1 cellular context compared by ENCODE assay signal in genomic region chr5:66144074-66144798, GRCh38.
A peak's percentile ranks its signal among the peaks of the same experiment; 100 is the strongest.
TF ChIP-seq lines count a peak whose summit lies in the region.

TSS of gene SREK1 (plus strand) at chr5:66144300. CDS start at chr5:66144377, 77 bp downstream.

TF ChIP-seq in HepG2, 621 proteins besides CTCF, POLR2A, EP300 and RAD21 (continued from another document and continues in another):
- TF ChIP-seq, protein P1, sequence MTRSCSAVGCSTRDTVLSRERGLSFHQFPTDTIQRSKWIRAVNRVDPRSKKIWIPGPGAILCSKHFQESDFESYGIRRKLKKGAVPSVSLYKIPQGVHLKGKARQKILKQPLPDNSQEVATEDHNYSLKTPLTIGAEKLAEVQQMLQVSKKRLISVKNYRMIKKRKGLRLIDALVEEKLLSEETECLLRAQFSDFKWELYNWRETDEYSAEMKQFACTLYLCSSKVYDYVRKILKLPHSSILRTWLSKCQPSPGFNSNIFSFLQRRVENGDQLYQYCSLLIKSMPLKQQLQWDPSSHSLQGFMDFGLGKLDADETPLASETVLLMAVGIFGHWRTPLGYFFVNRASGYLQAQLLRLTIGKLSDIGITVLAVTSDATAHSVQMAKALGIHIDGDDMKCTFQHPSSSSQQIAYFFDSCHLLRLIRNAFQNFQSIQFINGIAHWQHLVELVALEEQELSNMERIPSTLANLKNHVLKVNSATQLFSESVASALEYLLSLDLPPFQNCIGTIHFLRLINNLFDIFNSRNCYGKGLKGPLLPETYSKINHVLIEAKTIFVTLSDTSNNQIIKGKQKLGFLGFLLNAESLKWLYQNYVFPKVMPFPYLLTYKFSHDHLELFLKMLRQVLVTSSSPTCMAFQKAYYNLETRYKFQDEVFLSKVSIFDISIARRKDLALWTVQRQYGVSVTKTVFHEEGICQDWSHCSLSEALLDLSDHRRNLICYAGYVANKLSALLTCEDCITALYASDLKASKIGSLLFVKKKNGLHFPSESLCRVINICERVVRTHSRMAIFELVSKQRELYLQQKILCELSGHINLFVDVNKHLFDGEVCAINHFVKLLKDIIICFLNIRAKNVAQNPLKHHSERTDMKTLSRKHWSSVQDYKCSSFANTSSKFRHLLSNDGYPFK (CRISPR knock-in tag; IDR thresholded peaks at IDR 0.05; ENCODE audit: borderline replicate concordance), result peak; percentile 94
- TF ChIP-seq ZNF550 (CRISPR knock-in tag; IDR thresholded peaks at IDR 0.05; ENCODE audit: borderline replicate concordance) (no peak), SP2 (CRISPR knock-in tag; IDR thresholded peaks at IDR 0.05) (0 out of 2 replicates have a peak, but pooled peaks have one; percentile 37), RBM22 (optimal IDR thresholded peaks at IDR 0.05; ENCODE audit: low read length) (peak; percentile 93), THYN1 (CRISPR knock-in tag; IDR thresholded peaks at IDR 0.05; ENCODE audit: borderline replicate concordance, low read depth) (peak; percentile 76; the same call in 1 of the 2 replicates), SIX4 (CRISPR knock-in tag; IDR thresholded peaks at IDR 0.05) (no peak), ZNF343 (CRISPR knock-in tag; IDR thresholded peaks at IDR 0.05) (no peak), ZNF773 (CRISPR knock-in tag; IDR thresholded peaks at IDR 0.05; ENCODE audit: borderline replicate concordance) (0 out of 2 replicates have a peak, but pooled peaks have one; percentile 33), ZBTB44 (CRISPR knock-in tag; IDR thresholded peaks at IDR 0.05) (no peak), RNF219 (CRISPR knock-in tag; IDR thresholded peaks at IDR 0.05) (no peak), ZNF614 (CRISPR knock-in tag; IDR thresholded peaks at IDR 0.05; ENCODE audit: borderline replicate concordance) (0 out of 2 replicates have a peak, but pooled peaks have one; percentile 30), ZNF629 (CRISPR knock-in tag; conservative IDR thresholded peaks at IDR 0.05) (peak; percentile 13; the same call in 1 of the 2 replicates), NKX3-1 (CRISPR knock-in tag; IDR thresholded peaks at IDR 0.05) (peak; percentile 43; the same call in 1 of the 2 replicates), PAX8 (CRISPR knock-in tag; IDR thresholded peaks at IDR 0.05; ENCODE audit: borderline replicate concordance) (no peak), ZNF672 (CRISPR knock-in tag; IDR thresholded peaks at IDR 0.05) (peak; percentile 94; the same call in 1 of the 2 replicates), SMC3 (IDR thresholded peaks at IDR 0.05; ENCODE audit: low read length) (no peak), ZNF24 (IDR thresholded peaks at IDR 0.05) (no peak; the same call in 1 of the 2 replicates), ATAD3A (CRISPR knock-in tag; IDR thresholded peaks at IDR 0.05) (no peak), BATF2 (CRISPR knock-in tag; IDR thresholded peaks at IDR 0.05) (peak; percentile 81), GTF2F1 (IDR thresholded peaks at IDR 0.05; ENCODE audit: low read length) (0 out of 2 replicates have a peak, but pooled peaks have one; percentile 72), ZNF274 (CRISPR knock-in tag; IDR thresholded peaks at IDR 0.05) (0 out of 2 replicates have a peak, but pooled peaks have one; percentile 16), TARDBP (CRISPR knock-in tag; IDR thresholded peaks at IDR 0.05) (0 out of 2 replicates have a peak, but pooled peaks have one; percentile 17), ZNF556 (CRISPR knock-in tag; IDR thresholded peaks at IDR 0.05; ENCODE audit: borderline replicate concordance) (peak; percentile 80; the same call in 1 of the 2 replicates), ISX (CRISPR knock-in tag; conservative IDR thresholded peaks at IDR 0.05) (no peak), TBX2 (CRISPR knock-in tag; IDR thresholded peaks at IDR 0.05; ENCODE audit: borderline replicate concordance) (peak; percentile 93), BCL6 (CRISPR knock-in tag; IDR thresholded peaks at IDR 0.05) (peak; percentile 43), ARNT (IDR thresholded peaks at IDR 0.05) (no peak), FOXA1 (IDR thresholded peaks at IDR 0.05) (no peak), FOXA1 (CRISPR knock-in tag; IDR thresholded peaks at IDR 0.05) (no peak), ZNF709 (CRISPR knock-in tag; IDR thresholded peaks at IDR 0.05) (0 out of 2 replicates have a peak, but pooled peaks have one; percentile 10), FOXO4 (CRISPR knock-in tag; conservative IDR thresholded peaks at IDR 0.05) (0 out of 2 replicates have a peak, but pooled peaks have one; percentile 93)
- TF ChIP-seq, protein P2, sequence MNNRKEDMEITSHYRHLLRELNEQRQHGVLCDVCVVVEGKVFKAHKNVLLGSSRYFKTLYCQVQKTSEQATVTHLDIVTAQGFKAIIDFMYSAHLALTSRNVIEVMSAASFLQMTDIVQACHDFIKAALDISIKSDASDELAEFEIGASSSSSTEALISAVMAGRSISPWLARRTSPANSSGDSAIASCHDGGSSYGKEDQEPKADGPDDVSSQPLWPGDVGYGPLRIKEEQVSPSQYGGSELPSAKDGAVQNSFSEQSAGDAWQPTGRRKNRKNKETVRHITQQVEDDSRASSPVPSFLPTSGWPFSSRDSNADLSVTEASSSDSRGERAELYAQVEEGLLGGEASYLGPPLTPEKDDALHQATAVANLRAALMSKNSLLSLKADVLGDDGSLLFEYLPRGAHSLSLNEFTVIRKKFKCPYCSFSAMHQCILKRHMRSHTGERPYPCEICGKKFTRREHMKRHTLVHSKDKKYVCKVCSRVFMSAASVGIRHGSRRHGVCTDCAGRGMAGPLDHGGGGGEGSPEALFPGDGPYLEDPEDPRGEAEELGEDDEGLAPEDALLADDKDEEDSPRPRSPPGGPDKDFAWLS (CRISPR knock-in tag; IDR thresholded peaks at IDR 0.05; ENCODE audit: borderline replicate concordance), result no peak
- TF ChIP-seq, protein P3, sequence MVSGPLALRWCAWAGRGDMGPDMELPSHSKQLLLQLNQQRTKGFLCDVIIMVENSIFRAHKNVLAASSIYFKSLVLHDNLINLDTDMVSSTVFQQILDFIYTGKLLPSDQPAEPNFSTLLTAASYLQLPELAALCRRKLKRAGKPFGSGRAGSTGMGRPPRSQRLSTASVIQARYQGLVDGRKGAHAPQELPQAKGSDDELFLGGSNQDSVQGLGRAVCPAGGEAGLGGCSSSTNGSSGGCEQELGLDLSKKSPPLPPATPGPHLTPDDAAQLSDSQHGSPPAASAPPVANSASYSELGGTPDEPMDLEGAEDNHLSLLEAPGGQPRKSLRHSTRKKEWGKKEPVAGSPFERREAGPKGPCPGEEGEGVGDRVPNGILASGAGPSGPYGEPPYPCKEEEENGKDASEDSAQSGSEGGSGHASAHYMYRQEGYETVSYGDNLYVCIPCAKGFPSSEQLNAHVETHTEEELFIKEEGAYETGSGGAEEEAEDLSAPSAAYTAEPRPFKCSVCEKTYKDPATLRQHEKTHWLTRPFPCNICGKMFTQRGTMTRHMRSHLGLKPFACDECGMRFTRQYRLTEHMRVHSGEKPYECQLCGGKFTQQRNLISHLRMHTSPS (CRISPR knock-in tag; IDR thresholded peaks at IDR 0.05; ENCODE audit: low read depth), result 0 out of 2 replicates have a peak, but pooled peaks have one; percentile 12
- TF ChIP-seq, protein P4, sequence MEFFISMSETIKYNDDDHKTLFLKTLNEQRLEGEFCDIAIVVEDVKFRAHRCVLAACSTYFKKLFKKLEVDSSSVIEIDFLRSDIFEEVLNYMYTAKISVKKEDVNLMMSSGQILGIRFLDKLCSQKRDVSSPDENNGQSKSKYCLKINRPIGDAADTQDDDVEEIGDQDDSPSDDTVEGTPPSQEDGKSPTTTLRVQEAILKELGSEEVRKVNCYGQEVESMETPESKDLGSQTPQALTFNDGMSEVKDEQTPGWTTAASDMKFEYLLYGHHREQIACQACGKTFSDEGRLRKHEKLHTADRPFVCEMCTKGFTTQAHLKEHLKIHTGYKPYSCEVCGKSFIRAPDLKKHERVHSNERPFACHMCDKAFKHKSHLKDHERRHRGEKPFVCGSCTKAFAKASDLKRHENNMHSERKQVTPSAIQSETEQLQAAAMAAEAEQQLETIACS (CRISPR knock-in tag; IDR thresholded peaks at IDR 0.05), result peak; percentile 99
- TF ChIP-seq, protein P5, sequence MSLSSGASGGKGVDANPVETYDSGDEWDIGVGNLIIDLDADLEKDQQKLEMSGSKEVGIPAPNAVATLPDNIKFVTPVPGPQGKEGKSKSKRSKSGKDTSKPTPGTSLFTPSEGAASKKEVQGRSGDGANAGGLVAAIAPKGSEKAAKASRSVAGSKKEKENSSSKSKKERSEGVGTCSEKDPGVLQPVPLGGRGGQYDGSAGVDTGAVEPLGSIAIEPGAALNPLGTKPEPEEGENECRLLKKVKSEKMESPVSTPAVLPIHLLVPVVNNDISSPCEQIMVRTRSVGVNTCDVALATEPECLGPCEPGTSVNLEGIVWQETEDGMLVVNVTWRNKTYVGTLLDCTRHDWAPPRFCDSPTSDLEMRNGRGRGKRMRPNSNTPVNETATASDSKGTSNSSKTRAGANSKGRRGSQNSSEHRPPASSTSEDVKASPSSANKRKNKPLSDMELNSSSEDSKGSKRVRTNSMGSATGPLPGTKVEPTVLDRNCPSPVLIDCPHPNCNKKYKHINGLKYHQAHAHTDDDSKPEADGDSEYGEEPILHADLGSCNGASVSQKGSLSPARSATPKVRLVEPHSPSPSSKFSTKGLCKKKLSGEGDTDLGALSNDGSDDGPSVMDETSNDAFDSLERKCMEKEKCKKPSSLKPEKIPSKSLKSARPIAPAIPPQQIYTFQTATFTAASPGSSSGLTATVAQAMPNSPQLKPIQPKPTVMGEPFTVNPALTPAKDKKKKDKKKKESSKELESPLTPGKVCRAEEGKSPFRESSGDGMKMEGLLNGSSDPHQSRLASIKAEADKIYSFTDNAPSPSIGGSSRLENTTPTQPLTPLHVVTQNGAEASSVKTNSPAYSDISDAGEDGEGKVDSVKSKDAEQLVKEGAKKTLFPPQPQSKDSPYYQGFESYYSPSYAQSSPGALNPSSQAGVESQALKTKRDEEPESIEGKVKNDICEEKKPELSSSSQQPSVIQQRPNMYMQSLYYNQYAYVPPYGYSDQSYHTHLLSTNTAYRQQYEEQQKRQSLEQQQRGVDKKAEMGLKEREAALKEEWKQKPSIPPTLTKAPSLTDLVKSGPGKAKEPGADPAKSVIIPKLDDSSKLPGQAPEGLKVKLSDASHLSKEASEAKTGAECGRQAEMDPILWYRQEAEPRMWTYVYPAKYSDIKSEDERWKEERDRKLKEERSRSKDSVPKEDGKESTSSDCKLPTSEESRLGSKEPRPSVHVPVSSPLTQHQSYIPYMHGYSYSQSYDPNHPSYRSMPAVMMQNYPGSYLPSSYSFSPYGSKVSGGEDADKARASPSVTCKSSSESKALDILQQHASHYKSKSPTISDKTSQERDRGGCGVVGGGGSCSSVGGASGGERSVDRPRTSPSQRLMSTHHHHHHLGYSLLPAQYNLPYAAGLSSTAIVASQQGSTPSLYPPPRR (CRISPR knock-in tag; IDR thresholded peaks at IDR 0.05; ENCODE audit: borderline replicate concordance), result peak; percentile 52; the same call in 1 of the 2 replicates
- TF ChIP-seq, protein P6, sequence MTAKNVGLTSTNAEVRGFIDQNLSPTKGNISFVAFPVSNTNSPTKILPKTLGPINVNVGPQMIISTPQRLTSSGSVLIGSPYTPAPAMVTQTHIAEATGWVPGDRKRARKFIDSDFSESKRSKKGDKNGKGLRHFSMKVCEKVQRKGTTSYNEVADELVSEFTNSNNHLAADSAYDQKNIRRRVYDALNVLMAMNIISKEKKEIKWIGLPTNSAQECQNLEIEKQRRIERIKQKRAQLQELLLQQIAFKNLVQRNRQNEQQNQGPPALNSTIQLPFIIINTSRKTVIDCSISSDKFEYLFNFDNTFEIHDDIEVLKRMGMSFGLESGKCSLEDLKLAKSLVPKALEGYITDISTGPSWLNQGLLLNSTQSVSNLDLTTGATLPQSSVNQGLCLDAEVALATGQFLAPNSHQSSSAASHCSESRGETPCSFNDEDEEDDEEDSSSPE (CRISPR knock-in tag; IDR thresholded peaks at IDR 0.05), result peak; percentile 77
